Comparison of ENCODE assay signal across 8 cellular contexts in genomic region chr5:60843693-60844428, GRCh38. TPM values are rescaled to one million over a fixed set of nuclear protein-coding genes. Genes with fewer than 3 reads are reported as not detected.
DNase-seq lines count a peak whose midpoint lies in the region; ATAC-seq and TF ChIP-seq lines count a peak whose summit lies in the region.

ELOVL7 (minus strand) TSS chr5:60844269; CDS start chr5:60787397, 56,872 bp downstream.

- peak; percentile 22 for DNase-seq in activated naive CD4-positive, alpha-beta T cell treated with Interleukin-2 at 50 U/mL for 16 hours
- DNase-seq in activated naive CD4-positive, alpha-beta T cell (lab: John Stamatoyannopoulos, UW), result no peak
- DNase-seq in NCI-H1436 (lab: John Stamatoyannopoulos, UW) (peak; percentile 87), T1000 (lab: John Stamatoyannopoulos, UW) (peak; percentile 36), dermis blood vessel endothelial cell (peak; percentile 59), lung (ENCODE audit: low spot score) (peak; percentile 80)
- peak; percentile 7 for DNase-seq in stimulated activated CD8-positive, alpha-beta memory T cell treated with anti-CD3 and anti-CD28 coated beads, Interleukin-12 subunit alpha, Interleukin-12 subunit beta, amount 100 ng/mL, for 4 hours (ENCODE audit: low read depth)

- H3K27ac ChIP-seq in lung (ENCODE audit: low read depth in 1 of 2, low read length in 1 of 2), result no peak within 1 kb of the TSS

- WGBS in lung, 2 donors, result 0 to 1% methylated on average over 49 to 98 of the region's 98 CpGs

- peak within 1 kb of the TSS; percentile 69 for H3K4me3 ChIP-seq in lung

- peaks cover 0 to 1% of the 10 kb centered on the region in 2 donors for H3K9me3 ChIP-seq in lung (ENCODE audit: control insufficient read depth in 2 of 2, insufficient read depth in 1 of 2, low read length in 1 of 2)

- ATAC-seq in HG02623 (IDR thresholded peaks at IDR 0.05; ENCODE audit: unreplicated experiment) (peak; percentile 94), lung (ENCODE audit: insufficient read depth, low FRiP score) (peak; percentile 93)

- H3K36me3 ChIP-seq in lung (ENCODE audit: control insufficient read depth in 2 of 2, insufficient read depth in 2 of 2, low read length in 2 of 2), result no peaks in the 10 kb centered on the region

- H3K27me3 ChIP-seq in lung (ENCODE audit: control insufficient read depth, insufficient read depth), result no peaks in the 10 kb centered on the region

- H3K4me1 ChIP-seq in lung (ENCODE audit: control insufficient read depth in 2 of 2, insufficient read depth in 2 of 2, low read length in 2 of 2), result peaks cover 0 to 10% of the 10 kb centered on the region in 2 donors

- no peak for TF ChIP-seq CTCF in lung (IDR thresholded peaks at IDR 0.05; ENCODE audit: control extremely low read depth, extremely low read depth)

RNA-seq across cellular contexts. Expression of gene ELOVL7, which starts in this region (rescaled TPM):
- 0.09 and 2.2 TPM in 2 replicates for total RNA-seq in dermis blood vessel endothelial cell
- 1 to 10 TPM; 4.5 to 5.9 TPM for total RNA-seq in lung
- polyA plus RNA-seq in lung, result 1 to 10 TPM; 2.9 to 4.1 TPM

Comparison
In these comparisons a context has a peak if more than half of its experiments do, and no peak if none do; other contexts are left out.
1. DNase-seq: peak in activated naive CD4-positive, alpha-beta T cell treated with Interleukin-2 at 50 U/mL for 16 hours (single experiment), NCI-H1436 (single experiment), T1000 (single experiment), dermis blood vessel endothelial cell (single experiment), lung (single experiment) and stimulated activated CD8-positive, alpha-beta memory T cell treated with anti-CD3 and anti-CD28 coated beads, Interleukin-12 subunit alpha, Interleukin-12 subunit beta, amount 100 ng/mL, for 4 hours (single experiment); none in activated naive CD4-positive, alpha-beta T cell (0 of 4).